In the genomic region with DNA sequence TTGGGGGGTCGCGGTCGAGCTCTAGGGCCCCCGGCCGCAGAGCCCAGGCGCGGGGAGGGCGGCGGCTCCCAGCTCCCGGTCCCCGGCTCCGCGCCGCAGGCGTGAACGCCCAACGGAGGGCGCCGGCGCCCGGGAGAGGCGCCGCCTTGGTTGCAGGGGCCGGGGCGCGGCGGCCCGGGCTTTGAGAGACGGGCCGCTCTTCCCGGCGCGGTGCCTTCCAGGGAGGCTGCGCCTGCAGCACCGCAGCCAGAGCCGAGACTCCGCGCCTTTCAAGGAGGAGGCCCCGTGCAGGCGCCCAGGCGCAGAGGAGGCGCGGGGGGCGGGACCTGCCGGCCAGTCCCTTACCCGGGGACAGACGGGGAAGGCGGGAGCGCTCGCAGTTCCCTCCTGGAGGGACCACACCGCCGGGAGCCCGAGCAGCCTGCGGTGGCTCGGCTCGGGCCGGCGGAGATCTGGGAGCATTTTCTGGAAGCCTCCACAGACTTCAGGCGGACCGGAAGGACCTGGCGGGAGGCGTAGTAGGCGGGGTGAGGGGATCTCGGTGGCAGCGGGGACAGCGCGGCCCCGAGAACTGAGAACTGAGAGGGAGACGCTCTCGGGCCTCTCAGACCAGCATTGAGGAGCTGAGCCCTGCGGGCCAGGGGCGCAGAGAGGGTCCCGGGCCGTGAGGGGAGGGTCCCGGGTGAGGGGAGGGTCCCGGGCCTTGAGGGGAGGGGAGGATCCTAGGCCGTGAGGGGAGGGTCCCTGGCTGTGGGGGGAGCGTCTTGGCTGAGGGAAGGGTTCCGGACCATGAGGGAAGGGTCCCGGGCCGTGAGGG, we compare ENCODE assay signal across 1 cellular context.
TF ChIP-seq lines count a peak whose summit lies in the region.

No MANE protein-coding gene starts in this region.

TF ChIP-seq in HEK293, 187 proteins besides CTCF, POLR2A, EP300 and RAD21 (continued from another document and continues in another):
- TF ChIP-seq, protein P1, sequence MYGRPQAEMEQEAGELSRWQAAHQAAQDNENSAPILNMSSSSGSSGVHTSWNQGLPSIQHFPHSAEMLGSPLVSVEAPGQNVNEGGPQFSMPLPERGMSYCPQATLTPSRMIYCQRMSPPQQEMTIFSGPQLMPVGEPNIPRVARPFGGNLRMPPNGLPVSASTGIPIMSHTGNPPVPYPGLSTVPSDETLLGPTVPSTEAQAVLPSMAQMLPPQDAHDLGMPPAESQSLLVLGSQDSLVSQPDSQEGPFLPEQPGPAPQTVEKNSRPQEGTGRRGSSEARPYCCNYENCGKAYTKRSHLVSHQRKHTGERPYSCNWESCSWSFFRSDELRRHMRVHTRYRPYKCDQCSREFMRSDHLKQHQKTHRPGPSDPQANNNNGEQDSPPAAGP (tag by site-specific recombination; IDR thresholded peaks at IDR 0.05), result peak; percentile 43; the same call in 1 of the 2 replicates
- TF ChIP-seq ZNF324 (tag by site-specific recombination; IDR thresholded peaks at IDR 0.05), result peak; percentile 34; the same call in 1 of the 2 replicates
- TF ChIP-seq, protein P2, sequence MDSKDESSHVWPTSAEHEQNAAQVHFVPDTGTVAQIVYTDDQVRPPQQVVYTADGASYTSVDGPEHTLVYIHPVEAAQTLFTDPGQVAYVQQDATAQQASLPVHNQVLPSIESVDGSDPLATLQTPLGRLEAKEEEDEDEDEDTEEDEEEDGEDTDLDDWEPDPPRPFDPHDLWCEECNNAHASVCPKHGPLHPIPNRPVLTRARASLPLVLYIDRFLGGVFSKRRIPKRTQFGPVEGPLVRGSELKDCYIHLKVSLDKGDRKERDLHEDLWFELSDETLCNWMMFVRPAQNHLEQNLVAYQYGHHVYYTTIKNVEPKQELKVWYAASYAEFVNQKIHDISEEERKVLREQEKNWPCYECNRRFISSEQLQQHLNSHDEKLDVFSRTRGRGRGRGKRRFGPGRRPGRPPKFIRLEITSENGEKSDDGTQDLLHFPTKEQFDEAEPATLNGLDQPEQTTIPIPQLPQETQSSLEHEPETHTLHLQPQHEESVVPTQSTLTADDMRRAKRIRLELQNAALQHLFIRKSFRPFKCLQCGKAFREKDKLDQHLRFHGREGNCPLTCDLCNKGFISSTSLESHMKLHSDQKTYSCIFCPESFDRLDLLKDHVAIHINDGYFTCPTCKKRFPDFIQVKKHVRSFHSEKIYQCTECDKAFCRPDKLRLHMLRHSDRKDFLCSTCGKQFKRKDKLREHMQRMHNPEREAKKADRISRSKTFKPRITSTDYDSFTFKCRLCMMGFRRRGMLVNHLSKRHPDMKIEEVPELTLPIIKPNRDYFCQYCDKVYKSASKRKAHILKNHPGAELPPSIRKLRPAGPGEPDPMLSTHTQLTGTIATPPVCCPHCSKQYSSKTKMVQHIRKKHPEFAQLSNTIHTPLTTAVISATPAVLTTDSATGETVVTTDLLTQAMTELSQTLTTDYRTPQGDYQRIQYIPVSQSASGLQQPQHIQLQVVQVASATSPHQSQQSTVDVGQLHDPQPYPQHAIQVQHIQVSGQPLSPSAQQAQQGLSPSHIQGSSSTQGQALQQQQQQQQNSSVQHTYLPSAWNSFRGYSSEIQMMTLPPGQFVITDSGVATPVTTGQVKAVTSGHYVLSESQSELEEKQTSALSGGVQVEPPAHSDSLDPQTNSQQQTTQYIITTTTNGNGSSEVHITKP (tag by site-specific recombination; IDR thresholded peaks at IDR 0.05), result no peak
- TF ChIP-seq, protein P3, sequence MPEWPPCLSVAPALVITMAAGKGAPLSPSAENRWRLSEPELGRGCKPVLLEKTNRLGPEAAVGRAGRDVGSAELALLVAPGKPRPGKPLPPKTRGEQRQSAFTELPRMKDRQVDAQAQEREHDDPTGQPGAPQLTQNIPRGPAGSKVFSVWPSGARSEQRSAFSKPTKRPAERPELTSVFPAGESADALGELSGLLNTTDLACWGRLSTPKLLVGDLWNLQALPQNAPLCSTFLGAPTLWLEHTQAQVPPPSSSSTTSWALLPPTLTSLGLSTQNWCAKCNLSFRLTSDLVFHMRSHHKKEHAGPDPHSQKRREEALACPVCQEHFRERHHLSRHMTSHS (tag by site-specific recombination; IDR thresholded peaks at IDR 0.05), result no peak
- no peak for TF ChIP-seq RBAK (tag by site-specific recombination; IDR thresholded peaks at IDR 0.05)
- TF ChIP-seq ZNF548 (tag by site-specific recombination; IDR thresholded peaks at IDR 0.05), result no peak
- no peak for TF ChIP-seq ZNF10 (tag by site-specific recombination; IDR thresholded peaks at IDR 0.05)
- no peak for TF ChIP-seq ZNF121 (tag by site-specific recombination; IDR thresholded peaks at IDR 0.05)
- TF ChIP-seq ZNF549 (tag by site-specific recombination; IDR thresholded peaks at IDR 0.05), result no peak
- no peak for TF ChIP-seq SETDB1 (IDR thresholded peaks at IDR 0.05; ENCODE audit: insufficient read length, low read length)
- no peak for TF ChIP-seq ZNF404 (tag by site-specific recombination; IDR thresholded peaks at IDR 0.05)
- no peak for TF ChIP-seq ZNF558 (tag by site-specific recombination; IDR thresholded peaks at IDR 0.05)
- TF ChIP-seq ZNF48 (tag by site-specific recombination; IDR thresholded peaks at IDR 0.05), result no peak
- no peak for TF ChIP-seq MZF1 (tag by site-specific recombination; IDR thresholded peaks at IDR 0.05; ENCODE audit: borderline replicate concordance)
- TF ChIP-seq, protein P4, sequence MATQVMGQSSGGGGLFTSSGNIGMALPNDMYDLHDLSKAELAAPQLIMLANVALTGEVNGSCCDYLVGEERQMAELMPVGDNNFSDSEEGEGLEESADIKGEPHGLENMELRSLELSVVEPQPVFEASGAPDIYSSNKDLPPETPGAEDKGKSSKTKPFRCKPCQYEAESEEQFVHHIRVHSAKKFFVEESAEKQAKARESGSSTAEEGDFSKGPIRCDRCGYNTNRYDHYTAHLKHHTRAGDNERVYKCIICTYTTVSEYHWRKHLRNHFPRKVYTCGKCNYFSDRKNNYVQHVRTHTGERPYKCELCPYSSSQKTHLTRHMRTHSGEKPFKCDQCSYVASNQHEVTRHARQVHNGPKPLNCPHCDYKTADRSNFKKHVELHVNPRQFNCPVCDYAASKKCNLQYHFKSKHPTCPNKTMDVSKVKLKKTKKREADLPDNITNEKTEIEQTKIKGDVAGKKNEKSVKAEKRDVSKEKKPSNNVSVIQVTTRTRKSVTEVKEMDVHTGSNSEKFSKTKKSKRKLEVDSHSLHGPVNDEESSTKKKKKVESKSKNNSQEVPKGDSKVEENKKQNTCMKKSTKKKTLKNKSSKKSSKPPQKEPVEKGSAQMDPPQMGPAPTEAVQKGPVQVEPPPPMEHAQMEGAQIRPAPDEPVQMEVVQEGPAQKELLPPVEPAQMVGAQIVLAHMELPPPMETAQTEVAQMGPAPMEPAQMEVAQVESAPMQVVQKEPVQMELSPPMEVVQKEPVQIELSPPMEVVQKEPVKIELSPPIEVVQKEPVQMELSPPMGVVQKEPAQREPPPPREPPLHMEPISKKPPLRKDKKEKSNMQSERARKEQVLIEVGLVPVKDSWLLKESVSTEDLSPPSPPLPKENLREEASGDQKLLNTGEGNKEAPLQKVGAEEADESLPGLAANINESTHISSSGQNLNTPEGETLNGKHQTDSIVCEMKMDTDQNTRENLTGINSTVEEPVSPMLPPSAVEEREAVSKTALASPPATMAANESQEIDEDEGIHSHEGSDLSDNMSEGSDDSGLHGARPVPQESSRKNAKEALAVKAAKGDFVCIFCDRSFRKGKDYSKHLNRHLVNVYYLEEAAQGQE (tag by site-specific recombination; IDR thresholded peaks at IDR 0.05), result no peak
- TF ChIP-seq ZNF132 (tag by site-specific recombination; IDR thresholded peaks at IDR 0.05; ENCODE audit: borderline replicate concordance), result no peak
- TF ChIP-seq TCF7L2 (IDR thresholded peaks at IDR 0.05; ENCODE audit: borderline replicate concordance, low read depth, low read length), result no peak
- peak; percentile 68 for TF ChIP-seq ZNF335 (tag by site-specific recombination; conservative IDR thresholded peaks at IDR 0.05)
- TF ChIP-seq PRDM1 (tag by site-specific recombination; IDR thresholded peaks at IDR 0.05), result no peak
- TF ChIP-seq ZNF157 (tag by site-specific recombination; IDR thresholded peaks at IDR 0.05), result no peak
- TF ChIP-seq, protein P5, sequence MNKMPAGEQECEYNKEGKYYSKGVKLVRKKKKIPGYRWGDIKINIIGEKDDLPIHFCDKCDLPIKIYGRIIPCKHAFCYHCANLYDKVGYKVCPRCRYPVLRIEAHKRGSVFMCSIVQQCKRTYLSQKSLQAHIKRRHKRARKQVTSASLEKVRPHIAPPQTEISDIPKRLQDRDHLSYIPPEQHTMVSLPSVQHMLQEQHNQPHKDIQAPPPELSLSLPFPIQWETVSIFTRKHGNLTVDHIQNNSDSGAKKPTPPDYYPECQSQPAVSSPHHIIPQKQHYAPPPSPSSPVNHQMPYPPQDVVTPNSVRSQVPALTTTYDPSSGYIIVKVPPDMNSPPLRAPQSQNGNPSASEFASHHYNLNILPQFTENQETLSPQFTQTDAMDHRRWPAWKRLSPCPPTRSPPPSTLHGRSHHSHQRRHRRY (tag by site-specific recombination; IDR thresholded peaks at IDR 0.05), result no peak
- TF ChIP-seq SALL2 (tag by site-specific recombination; IDR thresholded peaks at IDR 0.05; ENCODE audit: borderline replicate concordance), result no peak
- no peak for TF ChIP-seq ZNF654 (tag by site-specific recombination; IDR thresholded peaks at IDR 0.05; ENCODE audit: low read depth)
- TF ChIP-seq ZIC2 (tag by site-specific recombination; IDR thresholded peaks at IDR 0.05), result peak; percentile 71
- TF ChIP-seq TRIM28 (IDR thresholded peaks at IDR 0.05; ENCODE audit: borderline replicate concordance, low read length), result no peak
- TF ChIP-seq, protein P6, sequence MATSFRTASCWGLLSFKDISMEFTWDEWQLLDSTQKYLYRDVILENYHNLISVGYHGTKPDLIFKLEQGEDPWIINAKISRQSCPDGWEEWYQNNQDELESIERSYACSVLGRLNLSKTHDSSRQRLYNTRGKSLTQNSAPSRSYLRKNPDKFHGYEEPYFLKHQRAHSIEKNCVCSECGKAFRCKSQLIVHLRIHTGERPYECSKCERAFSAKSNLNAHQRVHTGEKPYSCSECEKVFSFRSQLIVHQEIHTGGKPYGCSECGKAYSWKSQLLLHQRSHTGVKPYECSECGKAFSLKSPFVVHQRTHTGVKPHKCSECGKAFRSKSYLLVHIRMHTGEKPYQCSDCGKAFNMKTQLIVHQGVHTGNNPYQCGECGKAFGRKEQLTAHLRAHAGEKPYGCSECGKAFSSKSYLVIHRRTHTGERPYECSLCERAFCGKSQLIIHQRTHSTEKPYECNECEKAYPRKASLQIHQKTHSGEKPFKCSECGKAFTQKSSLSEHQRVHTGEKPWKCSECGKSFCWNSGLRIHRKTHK (tag by site-specific recombination; IDR thresholded peaks at IDR 0.05), result no peak
- peak; percentile 92 for TF ChIP-seq GLIS2 (tag by site-specific recombination; IDR thresholded peaks at IDR 0.05)
- TF ChIP-seq, protein P7, sequence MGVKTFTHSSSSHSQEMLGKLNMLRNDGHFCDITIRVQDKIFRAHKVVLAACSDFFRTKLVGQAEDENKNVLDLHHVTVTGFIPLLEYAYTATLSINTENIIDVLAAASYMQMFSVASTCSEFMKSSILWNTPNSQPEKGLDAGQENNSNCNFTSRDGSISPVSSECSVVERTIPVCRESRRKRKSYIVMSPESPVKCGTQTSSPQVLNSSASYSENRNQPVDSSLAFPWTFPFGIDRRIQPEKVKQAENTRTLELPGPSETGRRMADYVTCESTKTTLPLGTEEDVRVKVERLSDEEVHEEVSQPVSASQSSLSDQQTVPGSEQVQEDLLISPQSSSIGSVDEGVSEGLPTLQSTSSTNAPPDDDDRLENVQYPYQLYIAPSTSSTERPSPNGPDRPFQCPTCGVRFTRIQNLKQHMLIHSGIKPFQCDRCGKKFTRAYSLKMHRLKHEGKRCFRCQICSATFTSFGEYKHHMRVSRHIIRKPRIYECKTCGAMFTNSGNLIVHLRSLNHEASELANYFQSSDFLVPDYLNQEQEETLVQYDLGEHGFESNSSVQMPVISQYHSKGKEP (tag by site-specific recombination; IDR thresholded peaks at IDR 0.05), result 0 out of 2 replicates have a peak, but pooled peaks have one; percentile 19
- no peak for TF ChIP-seq ZNF175 (tag by site-specific recombination; IDR thresholded peaks at IDR 0.05)
- TF ChIP-seq ZNF211 (tag by site-specific recombination; IDR thresholded peaks at IDR 0.05; ENCODE audit: low read depth), result no peak
- TF ChIP-seq, protein P8, sequence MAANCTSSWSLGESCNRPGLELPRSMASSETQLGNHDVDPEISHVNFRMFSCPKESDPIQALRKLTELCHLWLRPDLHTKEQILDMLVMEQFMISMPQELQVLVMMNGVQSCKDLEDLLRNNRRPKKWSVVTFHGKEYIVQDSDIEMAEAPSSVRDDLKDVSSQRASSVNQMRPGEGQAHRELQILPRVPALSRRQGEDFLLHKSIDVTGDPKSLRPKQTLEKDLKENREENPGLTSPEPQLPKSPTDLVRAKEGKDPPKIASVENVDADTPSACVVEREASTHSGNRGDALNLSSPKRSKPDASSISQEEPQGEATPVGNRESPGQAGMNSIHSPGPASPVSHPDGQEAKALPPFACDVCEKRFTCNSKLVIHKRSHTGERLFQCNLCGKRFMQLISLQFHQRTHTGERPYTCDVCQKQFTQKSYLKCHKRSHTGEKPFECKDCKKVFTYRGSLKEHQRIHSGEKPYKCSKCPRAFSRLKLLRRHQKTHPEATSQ (tag by site-specific recombination; IDR thresholded peaks at IDR 0.05), result no peak
- no peak for TF ChIP-seq ZNF416 (tag by site-specific recombination; IDR thresholded peaks at IDR 0.05)
- no peak for TF ChIP-seq ZNF146 (tag by site-specific recombination; IDR thresholded peaks at IDR 0.05)
- TF ChIP-seq, protein P9, sequence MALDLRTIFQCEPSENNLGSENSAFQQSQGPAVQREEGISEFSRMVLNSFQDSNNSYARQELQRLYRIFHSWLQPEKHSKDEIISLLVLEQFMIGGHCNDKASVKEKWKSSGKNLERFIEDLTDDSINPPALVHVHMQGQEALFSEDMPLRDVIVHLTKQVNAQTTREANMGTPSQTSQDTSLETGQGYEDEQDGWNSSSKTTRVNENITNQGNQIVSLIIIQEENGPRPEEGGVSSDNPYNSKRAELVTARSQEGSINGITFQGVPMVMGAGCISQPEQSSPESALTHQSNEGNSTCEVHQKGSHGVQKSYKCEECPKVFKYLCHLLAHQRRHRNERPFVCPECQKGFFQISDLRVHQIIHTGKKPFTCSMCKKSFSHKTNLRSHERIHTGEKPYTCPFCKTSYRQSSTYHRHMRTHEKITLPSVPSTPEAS (tag by site-specific recombination; IDR thresholded peaks at IDR 0.05), result no peak
- TF ChIP-seq ZFP37 (tag by site-specific recombination; IDR thresholded peaks at IDR 0.05), result no peak
- no peak for TF ChIP-seq ZNF112 (tag by site-specific recombination; IDR thresholded peaks at IDR 0.05)
- TF ChIP-seq GLIS1 (tag by site-specific recombination; IDR thresholded peaks at IDR 0.05), result peak; percentile 62
- no peak for TF ChIP-seq KLF1 (tag by site-specific recombination; IDR thresholded peaks at IDR 0.05)
- TF ChIP-seq, protein P10, sequence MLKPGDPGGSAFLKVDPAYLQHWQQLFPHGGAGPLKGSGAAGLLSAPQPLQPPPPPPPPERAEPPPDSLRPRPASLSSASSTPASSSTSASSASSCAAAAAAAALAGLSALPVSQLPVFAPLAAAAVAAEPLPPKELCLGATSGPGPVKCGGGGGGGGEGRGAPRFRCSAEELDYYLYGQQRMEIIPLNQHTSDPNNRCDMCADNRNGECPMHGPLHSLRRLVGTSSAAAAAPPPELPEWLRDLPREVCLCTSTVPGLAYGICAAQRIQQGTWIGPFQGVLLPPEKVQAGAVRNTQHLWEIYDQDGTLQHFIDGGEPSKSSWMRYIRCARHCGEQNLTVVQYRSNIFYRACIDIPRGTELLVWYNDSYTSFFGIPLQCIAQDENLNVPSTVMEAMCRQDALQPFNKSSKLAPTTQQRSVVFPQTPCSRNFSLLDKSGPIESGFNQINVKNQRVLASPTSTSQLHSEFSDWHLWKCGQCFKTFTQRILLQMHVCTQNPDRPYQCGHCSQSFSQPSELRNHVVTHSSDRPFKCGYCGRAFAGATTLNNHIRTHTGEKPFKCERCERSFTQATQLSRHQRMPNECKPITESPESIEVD (tag by site-specific recombination; IDR thresholded peaks at IDR 0.05), result no peak
